Comparison of ENCODE assay signal across 9 cellular contexts in the genomic region with DNA sequence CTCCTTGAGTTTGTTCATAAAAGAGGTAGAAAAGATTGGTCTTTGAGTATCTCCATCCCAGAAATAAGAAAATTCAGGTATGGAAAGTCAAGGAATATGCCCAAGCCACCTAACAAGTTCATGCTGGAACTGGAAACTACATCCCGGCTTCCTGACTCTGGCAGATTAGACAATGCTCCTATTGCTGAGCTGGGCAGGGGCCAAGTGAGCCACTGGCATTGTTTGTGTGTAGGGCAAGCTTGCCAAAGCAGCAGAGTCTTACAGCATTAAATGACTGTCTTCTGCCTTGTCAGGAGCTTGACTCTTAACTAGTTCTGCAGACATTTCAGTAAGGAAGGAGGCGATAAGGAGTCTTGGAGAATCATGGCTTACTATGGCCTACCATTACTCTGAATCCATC. TPM values are rescaled to one million over a fixed set of nuclear protein-coding genes. Genes with fewer than 3 reads are reported as not detected.
DNase-seq lines count a peak whose midpoint lies in the region; ATAC-seq and TF ChIP-seq lines count a peak whose summit lies in the region.
"Had no signal": no experiment of that assay in that cellular context is flagged by ENCODE, and none has a peak within 500 bp of the region (broad histone marks: within the 10 kb centered on the region; RNA-seq: fewer than 3 reads in every experiment).

No MANE protein-coding gene starts in this region.

- CTCF ChIA-PET in activated CD4-positive, alpha-beta memory T cell treated with anti-CD3 and anti-CD28 coated beads for 36 hours (lab: Charles Lee) = interaction anchor here (0.8 to 1.9 kb wide), 4 partner anchors 25 to 107 kb away, joined by 3 to 7 read pairs (median 4); no protein-coding TSS in a partner anchor
- CTCF ChIA-PET in activated CD4-positive, alpha-beta memory T cell treated with anti-CD3 and anti-CD28 coated beads, Interleukin-2, amount 10 ng/mL, durations not matched to agents 7 days and 5 days (lab: Charles Lee) = interaction anchor here (1.2 to 4.1 kb wide), 6 partner anchors 10 to 112 kb away, joined by 3 to 28 read pairs (median 6); no protein-coding TSS in a partner anchor

- H3K9me3 Mint-ChIP-seq in activated CD4-positive, alpha-beta memory T cell treated with anti-CD3 and anti-CD28 coated beads for 36 hours = no peaks in the 10 kb centered on the region
- peaks cover 8% of the 10 kb centered on the region for H3K9me3 Mint-ChIP-seq in activated CD4-positive, alpha-beta memory T cell treated with anti-CD3 and anti-CD28 coated beads, Interleukin-2, amount 10 ng/mL, durations not matched to agents 7 days and 5 days
- H3K9me3 Mint-ChIP-seq in stimulated activated effector memory CD8-positive, alpha-beta T cell treated with anti-CD3 and anti-CD28 coated beads, Interleukin-12 subunit alpha, Interleukin-12 subunit beta, amount 100 ng/mL, for 72 hours = no peaks in the 10 kb centered on the region
- no peaks in the 10 kb centered on the region for H3K9me3 Mint-ChIP-seq in activated naive CD4-positive, alpha-beta T cell treated with anti-CD3 and anti-CD28 coated beads, Interleukin-2, amount 50 U/mL, for 72 hours

- H3K4me1 ChIP-seq in adipocyte (ENCODE audit: control insufficient read depth, insufficient read depth, low read length) (no peaks in the 10 kb centered on the region), foreskin keratinocyte (peaks cover 3% of the 10 kb centered on the region)
- H3K4me1 ChIP-seq: gastroesophageal sphincter had no signal

- H3K27me3 ChIP-seq in adipocyte (replicated peaks; ENCODE audit: control insufficient read depth, insufficient read depth, low read length) = no peaks in the 10 kb centered on the region
- no peaks in the 10 kb centered on the region for H3K27me3 ChIP-seq in foreskin keratinocyte

- no peaks in the 10 kb centered on the region for H3K36me3 ChIP-seq in adipocyte (ENCODE audit: control insufficient read depth, insufficient read depth, low read length, severe bottlenecking)
- H3K36me3 ChIP-seq: gastroesophageal sphincter had no signal

- H3K36me3 Mint-ChIP-seq in activated CD4-positive, alpha-beta memory T cell treated with anti-CD3 and anti-CD28 coated beads for 36 hours = peaks cover 1% of the 10 kb centered on the region
- H3K36me3 Mint-ChIP-seq in activated CD4-positive, alpha-beta memory T cell treated with anti-CD3 and anti-CD28 coated beads, Interleukin-2, amount 10 ng/mL, durations not matched to agents 7 days and 5 days (ENCODE audit: low read depth) = peaks cover 9% of the 10 kb centered on the region
- H3K36me3 Mint-ChIP-seq in stimulated activated effector memory CD8-positive, alpha-beta T cell treated with anti-CD3 and anti-CD28 coated beads, Interleukin-12 subunit alpha, Interleukin-12 subunit beta, amount 100 ng/mL, for 72 hours = peaks cover 14% of the 10 kb centered on the region
- peaks cover 0 to 8% of the 10 kb centered on the region in 2 donors for H3K36me3 Mint-ChIP-seq in activated naive CD4-positive, alpha-beta T cell treated with anti-CD3 and anti-CD28 coated beads, Interleukin-2, amount 50 U/mL, for 72 hours

- peaks cover 6% of the 10 kb centered on the region for H3K27me3 Mint-ChIP-seq in activated CD4-positive, alpha-beta memory T cell treated with anti-CD3 and anti-CD28 coated beads for 36 hours
- peaks cover 6% of the 10 kb centered on the region for H3K27me3 Mint-ChIP-seq in activated CD4-positive, alpha-beta memory T cell treated with anti-CD3 and anti-CD28 coated beads, Interleukin-2, amount 10 ng/mL, durations not matched to agents 7 days and 5 days

- POLR2A ChIA-PET in activated CD4-positive, alpha-beta memory T cell treated with anti-CD3 and anti-CD28 coated beads for 36 hours (lab: Charles Lee) = interaction anchor here (2.4 to 3.1 kb wide), 3 partner anchors 48 to 71 kb away, joined by 10 to 20 read pairs (median 11); no protein-coding TSS in a partner anchor
- POLR2A ChIA-PET in activated CD4-positive, alpha-beta memory T cell treated with anti-CD3 and anti-CD28 coated beads, Interleukin-2, amount 10 ng/mL, durations not matched to agents 7 days and 5 days (lab: Charles Lee) = interaction anchor here (0.9 to 9.8 kb wide), 8 partner anchors 10 to 123 kb away, joined by 4 to 241 read pairs (median 18); no protein-coding TSS in a partner anchor

- no peak for DNase-seq in activated CD4-positive, alpha-beta memory T cell treated with anti-CD3 and anti-CD28 coated beads for 36 hours
- DNase-seq in activated CD4-positive, alpha-beta memory T cell treated with anti-CD3 and anti-CD28 coated beads, Interleukin-2, amount 10 ng/mL, durations not matched to agents 7 days and 5 days = no peak
- DNase-seq in adipocyte (ENCODE audit: low read depth) (peak; percentile 35), foreskin keratinocyte (peak; percentile 41 to 68), activated gamma-delta T cell (lab: John Stamatoyannopoulos, UW) (no peak)
- no peak for DNase-seq in stimulated activated effector memory CD8-positive, alpha-beta T cell treated with anti-CD3 and anti-CD28 coated beads, Interleukin-12 subunit alpha, Interleukin-12 subunit beta, amount 100 ng/mL, for 72 hours (ENCODE audit: low spot score in 2 of 2)
- no peak for DNase-seq in activated naive CD4-positive, alpha-beta T cell treated with anti-CD3 and anti-CD28 coated beads, Interleukin-2, amount 50 U/mL, for 72 hours (ENCODE audit: low spot score in 2 of 2)

- H3K4me1 Mint-ChIP-seq in activated CD4-positive, alpha-beta memory T cell treated with anti-CD3 and anti-CD28 coated beads for 36 hours (ENCODE audit: low read depth) = peaks cover 91% of the 10 kb centered on the region
- H3K4me1 Mint-ChIP-seq in activated CD4-positive, alpha-beta memory T cell treated with anti-CD3 and anti-CD28 coated beads, Interleukin-2, amount 10 ng/mL, durations not matched to agents 7 days and 5 days = peaks cover 92% of the 10 kb centered on the region
- peaks cover 87% of the 10 kb centered on the region for H3K4me1 Mint-ChIP-seq in stimulated activated effector memory CD8-positive, alpha-beta T cell treated with anti-CD3 and anti-CD28 coated beads, Interleukin-12 subunit alpha, Interleukin-12 subunit beta, amount 100 ng/mL, for 72 hours

- no peaks in the 10 kb centered on the region for H3K9me3 ChIP-seq in adipocyte (ENCODE audit: control insufficient read depth, low read length)

- intact Hi-C loops in activated CD4-positive, alpha-beta memory T cell treated with anti-CD3 and anti-CD28 coated beads for 36 hours (cut with micrococcal nuclease) = no loop called here

- peak overlapping the region; percentile 2 for H3K27ac Mint-ChIP-seq in activated CD4-positive, alpha-beta memory T cell treated with anti-CD3 and anti-CD28 coated beads for 36 hours
- no peak overlapping the region for H3K27ac Mint-ChIP-seq in activated CD4-positive, alpha-beta memory T cell treated with anti-CD3 and anti-CD28 coated beads, Interleukin-2, amount 10 ng/mL, durations not matched to agents 7 days and 5 days
- peak overlapping the region; percentile 73 for H3K27ac Mint-ChIP-seq in stimulated activated effector memory CD8-positive, alpha-beta T cell treated with anti-CD3 and anti-CD28 coated beads, Interleukin-12 subunit alpha, Interleukin-12 subunit beta, amount 100 ng/mL, for 72 hours
- no peak overlapping the region for H3K27ac Mint-ChIP-seq in activated naive CD4-positive, alpha-beta T cell treated with anti-CD3 and anti-CD28 coated beads, Interleukin-2, amount 50 U/mL, for 72 hours

- peak; percentile 47 for ATAC-seq in foreskin keratinocyte
- no peak for ATAC-seq in stimulated activated effector memory CD8-positive, alpha-beta T cell treated with anti-CD3 and anti-CD28 coated beads, Interleukin-12 subunit alpha, Interleukin-12 subunit beta, amount 100 ng/mL, for 72 hours
- no peak for ATAC-seq in activated naive CD4-positive, alpha-beta T cell treated with anti-CD3 and anti-CD28 coated beads, Interleukin-2, amount 50 U/mL, for 72 hours
- ATAC-seq in GM18517 (IDR thresholded peaks at IDR 0.05; ENCODE audit: unreplicated experiment) = no peak
- ATAC-seq: gastroesophageal sphincter had no signal

- H3K9ac ChIP-seq in adipocyte (ENCODE audit: low read length) = no peak overlapping the region

- H3K4me3 Mint-ChIP-seq in activated CD4-positive, alpha-beta memory T cell treated with anti-CD3 and anti-CD28 coated beads for 36 hours = no peak overlapping the region
- no peak overlapping the region for H3K4me3 Mint-ChIP-seq in activated CD4-positive, alpha-beta memory T cell treated with anti-CD3 and anti-CD28 coated beads, Interleukin-2, amount 10 ng/mL, durations not matched to agents 7 days and 5 days
- H3K4me3 Mint-ChIP-seq in stimulated activated effector memory CD8-positive, alpha-beta T cell treated with anti-CD3 and anti-CD28 coated beads, Interleukin-12 subunit alpha, Interleukin-12 subunit beta, amount 100 ng/mL, for 72 hours = peak overlapping the region; percentile 34

- no peak overlapping the region for H3K4me3 ChIP-seq in adipocyte (ENCODE audit: low read length)
- H3K4me3 ChIP-seq: gastroesophageal sphincter had no signal

- TF ChIP-seq CTCF in foreskin keratinocyte (conservative IDR thresholded peaks at IDR 0.05) = no peak

- H3K27ac ChIP-seq in foreskin keratinocyte = no peak overlapping the region
- H3K27ac ChIP-seq: gastroesophageal sphincter had no signal

RNA-seq across cellular contexts. Expression of a gene that starts 30.0 kb away (rescaled TPM):
- total RNA-seq in activated CD4-positive, alpha-beta memory T cell treated with anti-CD3 and anti-CD28 coated beads for 36 hours = 10 to 100 TPM; 70.9 to 78.9 TPM
- 100 to 1,000 TPM; 112 to 115 TPM for total RNA-seq in activated CD4-positive, alpha-beta memory T cell treated with anti-CD3 and anti-CD28 coated beads, Interleukin-2, amount 10 ng/mL, durations not matched to agents 7 days and 5 days
- 10.1 and 19.6 TPM in 2 replicates for total RNA-seq in foreskin keratinocyte
- 3.4 and 5.9 TPM in 2 replicates for polyA plus RNA-seq in foreskin keratinocyte
- total RNA-seq in activated naive CD4-positive, alpha-beta T cell treated with anti-CD3 and anti-CD28 coated beads, Interleukin-2, amount 50 U/mL, for 72 hours = 10 to 100 TPM in 1 of 2 donors, 1 to 10 TPM in 1; 7.7 to 12.5 TPM

Comparison
In these comparisons a context has a peak if more than half of its experiments do, and no peak if none do; other contexts are left out.
1. H3K27ac Mint-ChIP-seq: peak in activated CD4-positive, alpha-beta memory T cell treated with anti-CD3 and anti-CD28 coated beads for 36 hours (single experiment) and stimulated activated effector memory CD8-positive, alpha-beta T cell treated with anti-CD3 and anti-CD28 coated beads, Interleukin-12 subunit alpha, Interleukin-12 subunit beta, amount 100 ng/mL, for 72 hours (single experiment); none in activated CD4-positive, alpha-beta memory T cell treated with anti-CD3 and anti-CD28 coated beads, Interleukin-2, amount 10 ng/mL, durations not matched to agents 7 days and 5 days (single experiment) and activated naive CD4-positive, alpha-beta T cell treated with anti-CD3 and anti-CD28 coated beads, Interleukin-2, amount 50 U/mL, for 72 hours (0 of 2).
2. DNase-seq: peak in adipocyte (single experiment) and foreskin keratinocyte (2 of 2); none in activated CD4-positive, alpha-beta memory T cell treated with anti-CD3 and anti-CD28 coated beads for 36 hours (single experiment), activated CD4-positive, alpha-beta memory T cell treated with anti-CD3 and anti-CD28 coated beads, Interleukin-2, amount 10 ng/mL, durations not matched to agents 7 days and 5 days (single experiment), stimulated activated effector memory CD8-positive, alpha-beta T cell treated with anti-CD3 and anti-CD28 coated beads, Interleukin-12 subunit alpha, Interleukin-12 subunit beta, amount 100 ng/mL, for 72 hours (0 of 2), activated naive CD4-positive, alpha-beta T cell treated with anti-CD3 and anti-CD28 coated beads, Interleukin-2, amount 50 U/mL, for 72 hours (0 of 2) and activated gamma-delta T cell (single experiment).